ENCODE assay signal across 12 cellular contexts in genomic region chr5:107893642-107894041, GRCh38.
DNase-seq lines count a peak whose midpoint lies in the region; ATAC-seq and TF ChIP-seq lines count a peak whose summit lies in the region.
"Had no signal": no experiment of that assay in that cellular context is flagged by ENCODE, and none has a peak within 500 bp of the region (broad histone marks: within the 10 kb centered on the region; RNA-seq: fewer than 3 reads in every experiment).

No MANE protein-coding gene starts in this region.

- H3K4me1 ChIP-seq in foreskin keratinocyte (peaks cover 12% of the 10 kb centered on the region), subcutaneous abdominal adipose tissue (ENCODE audit: control insufficient read depth in 5 of 5, insufficient read depth in 5 of 5, low read length in 5 of 5) (peaks cover 0 to 9% (median 8%) of the 10 kb centered on the region in 5 donors)

- H3K36me3 ChIP-seq in subcutaneous abdominal adipose tissue (ENCODE audit: control insufficient read depth in 5 of 5, insufficient read depth in 5 of 5, low read length in 5 of 5) = no peaks in the 10 kb centered on the region

- peak; percentile 80 for ATAC-seq in foreskin keratinocyte
- ATAC-seq in HG03520 (IDR thresholded peaks at IDR 0.05; ENCODE audit: unreplicated experiment) = no peak
- ATAC-seq in HG03159 (IDR thresholded peaks at IDR 0.05; ENCODE audit: unreplicated experiment) = no peak

- no peaks in the 10 kb centered on the region for H3K27me3 ChIP-seq in foreskin keratinocyte
- H3K27me3 ChIP-seq in subcutaneous abdominal adipose tissue (ENCODE audit: control insufficient read depth in 5 of 5, insufficient read depth in 4 of 5, low read length in 5 of 5) = no peaks in the 10 kb centered on the region

- peak overlapping the region in 3 of 5 donors; percentile 0 to 28 (median 2) for H3K4me3 ChIP-seq in subcutaneous abdominal adipose tissue (ENCODE audit: low read depth in 1 of 5, low read length in 5 of 5)

- H3K27ac ChIP-seq in foreskin keratinocyte = no peak overlapping the region
- H3K27ac ChIP-seq in subcutaneous abdominal adipose tissue (ENCODE audit: low read depth, low read length) = no peak overlapping the region

- peak overlapping the region in 1 of 5 donors; percentile 41 for H3K9ac ChIP-seq in subcutaneous abdominal adipose tissue (ENCODE audit: low read length in 5 of 5)

- TF ChIP-seq CTCF in foreskin keratinocyte (conservative IDR thresholded peaks at IDR 0.05) = no peak

- peak; percentile 49 for DNase-seq in HS-5 (ENCODE audit: low read depth)
- DNase-seq in SIG-M5 treated with dmso at 0.1 percent for 504 hours (lab: John Stamatoyannopoulos, UW; ENCODE audit: unreplicated experiment) = peak; percentile 74
- peak; percentile 33 to 58 for DNase-seq in foreskin keratinocyte
- no peak for DNase-seq in DMS114 treated with DMSO at 0.1 percent for 48 hours (lab: John Stamatoyannopoulos, UW; ENCODE audit: unreplicated experiment)
- DNase-seq: activated CD4-positive, alpha-beta T cell treated with anti-CD3 and anti-CD28 coated beads, Interleukin-2, amount 50 U/mL, for 1 hour; amygdala; naive B cell; NCI-H2081; SHP77 had no signal

- no peaks in the 10 kb centered on the region for H3K9me3 ChIP-seq in subcutaneous abdominal adipose tissue (ENCODE audit: control insufficient read depth in 5 of 5, low read length in 5 of 5)
